26 cellular contexts compared by ENCODE assay signal in genomic region chr13:47457631-47458030, GRCh38.
DNase-seq lines count a peak whose midpoint lies in the region; ATAC-seq and TF ChIP-seq lines count a peak whose summit lies in the region.
"Had no signal": no experiment of that assay in that cellular context is flagged by ENCODE, and none has a peak within 500 bp of the region (broad histone marks: within the 10 kb centered on the region; RNA-seq: fewer than 3 reads in every experiment).

No MANE protein-coding gene starts in this region.

- H3K79me2 ChIP-seq in mammary epithelial cell (ENCODE audit: insufficient read depth, low read length) (no peaks in the 10 kb centered on the region), PC-9 (ENCODE audit: low read depth) (no peaks in the 10 kb centered on the region)

- H2AFZ ChIP-seq in mammary epithelial cell (ENCODE audit: low read depth, low read length) (no peak overlapping the region), PC-9 (no peak overlapping the region)

- DNase-seq in MCF 10A (ENCODE audit: unreplicated experiment) (peak; percentile 73), breast epithelium (ENCODE audit: low spot score in 2 of 2) (no peak), mammary epithelial cell (peak; percentile 43), fibroblast of the aortic adventitia (ENCODE audit: low read depth) (peak; percentile 85), cortex of kidney (lab: John Stamatoyannopoulos, UW) (no peak), PC-9 (no peak)
- DNase-seq: 8988T; activated CD8-positive, alpha-beta T cell treated with anti-CD3 and anti-CD28 coated beads, Interleukin-2, amount 10 ng/mL, durations not matched to agents 7 days and 5 days; activated effector memory CD4-positive, alpha-beta T cell treated with Interleukin-2 at 50 U/mL for 16 hours; activated T-cell treated with anti-CD3 and anti-CD28 coated beads for 4 hours; brain microvascular endothelial cell; DMS79 treated with DMSO at 0.1 percent for 48 hours; heart right ventricle; left cardiac atrium; naive B cell; NCI-H146; NCI-H510A treated with DMSO at 0.1 percent for 48 hours; SJCRH30; stimulated activated CD4-positive, alpha-beta T cell treated with anti-CD3 and anti-CD28 coated beads, Interleukin-2, amount 100 ng/mL, for 48 hours had no signal

- H3K9me3 ChIP-seq in breast epithelium (no peaks in the 10 kb centered on the region), mammary epithelial cell (replicated peaks; ENCODE audit: insufficient read depth, low read length) (no peaks in the 10 kb centered on the region), subcutaneous abdominal adipose tissue (ENCODE audit: control insufficient read depth in 5 of 5, low read length in 5 of 5) (no peaks in the 10 kb centered on the region), PC-9 (ENCODE audit: insufficient read depth, low read depth) (no peaks in the 10 kb centered on the region)
- H3K9me3 ChIP-seq: heart right ventricle, SJCRH30 had no signal

- H3K36me3 ChIP-seq in breast epithelium (no peaks in the 10 kb centered on the region), mammary epithelial cell (ENCODE audit: insufficient read depth, low read length) (no peaks in the 10 kb centered on the region), subcutaneous abdominal adipose tissue (ENCODE audit: control insufficient read depth in 5 of 5, insufficient read depth in 5 of 5, low read length in 5 of 5) (no peaks in the 10 kb centered on the region), PC-9 (ENCODE audit: low read depth) (no peaks in the 10 kb centered on the region)
- H3K36me3 ChIP-seq: brain microvascular endothelial cell, heart right ventricle, SJCRH30 had no signal

- POLR2A ChIA-PET in MCF 10A (lab: Yijun Ruan, JAX) (interaction anchor here (0.6 kb wide), 1 partner anchor 239 kb away, joined by 3 read pairs; no protein-coding TSS in a partner anchor), PC-9 (lab: Charles Lee; ENCODE audit: unreplicated experiment) (no interaction called here)

- H3K9ac ChIP-seq in mammary epithelial cell (ENCODE audit: insufficient read depth, low read length) (no peak overlapping the region), subcutaneous abdominal adipose tissue (ENCODE audit: low read length in 5 of 5) (peak overlapping the region in 1 of 5 donors; percentile 21)

- H3K4me1 Mint-ChIP-seq in MCF 10A (ENCODE audit: insufficient read depth, unreplicated experiment), result peaks cover 23% of the 10 kb centered on the region
- H3K4me1 Mint-ChIP-seq: memory B cell; naive B cell; stimulated activated effector memory CD8-positive, alpha-beta T cell treated with anti-CD3 and anti-CD28 coated beads, Interleukin-12 subunit alpha, Interleukin-12 subunit beta, amount 100 ng/mL, for 72 hours had no signal

- no peak overlapping the region for H3K4me3 Mint-ChIP-seq in MCF 10A (ENCODE audit: unreplicated experiment)
- H3K4me3 Mint-ChIP-seq: activated CD8-positive, alpha-beta T cell treated with anti-CD3 and anti-CD28 coated beads, Interleukin-2, amount 10 ng/mL, durations not matched to agents 7 days and 5 days; dendritic cell treated with granulocyte-macrophage colony-stimulating factor and Interleukin-4, amounts not matched to agents 40 ng/mL and 50 ng/mL, for 4 days; memory B cell; naive B cell; stimulated activated effector memory CD8-positive, alpha-beta T cell treated with anti-CD3 and anti-CD28 coated beads, Interleukin-12 subunit alpha, Interleukin-12 subunit beta, amount 100 ng/mL, for 72 hours had no signal

- TF ChIP-seq CTCF in MCF 10A (IDR thresholded peaks at IDR 0.05; ENCODE audit: unreplicated experiment) (no peak), breast epithelium (IDR thresholded peaks at IDR 0.05) (no peak), mammary epithelial cell (conservative IDR thresholded peaks at IDR 0.05 in 1 of 2, IDR thresholded peaks at IDR 0.05 in 1 of 2; ENCODE audit: extremely low read depth in 1 of 2, insufficient read depth in 1 of 2, low read depth in 1 of 2, low read length in 2 of 2) (no peak), fibroblast of the aortic adventitia (IDR thresholded peaks at IDR 0.05; ENCODE audit: insufficient read depth, low read length) (no peak), PC-9 (conservative IDR thresholded peaks at IDR 0.05) (no peak)

- no peaks in the 10 kb centered on the region for H3F3A ChIP-seq in PC-9 (ENCODE audit: insufficient read depth, low read depth)

- ATAC-seq in HG02763 (IDR thresholded peaks at IDR 0.05; ENCODE audit: unreplicated experiment), result no peak
- ATAC-seq: activated CD4-positive, CD25-positive, alpha-beta regulatory T cell treated with anti-CD3 and anti-CD28 coated beads, Interleukin-2, amount 50 U/mL, for 24 hours; activated CD8-positive, alpha-beta T cell treated with anti-CD3 and anti-CD28 coated beads, Interleukin-2, amount 10 ng/mL, durations not matched to agents 7 days and 5 days; heart right ventricle; K562; left cardiac atrium; stimulated activated effector memory CD8-positive, alpha-beta T cell treated with anti-CD3 and anti-CD28 coated beads, Interleukin-12 subunit alpha, Interleukin-12 subunit beta, amount 100 ng/mL, for 72 hours had no signal

- no peaks in the 10 kb centered on the region for H3K27me3 Mint-ChIP-seq in MCF 10A (ENCODE audit: insufficient read depth, unreplicated experiment)
- H3K27me3 Mint-ChIP-seq: dendritic cell treated with granulocyte-macrophage colony-stimulating factor and Interleukin-4, amounts not matched to agents 40 ng/mL and 50 ng/mL, for 4 days; memory B cell; naive B cell had no signal

- dilution Hi-C loops in mammary epithelial cell (cut with HindIII; ENCODE audit: low sequenced_read_pairs), result no loop called here

- H3K36me3 Mint-ChIP-seq in MCF 10A (ENCODE audit: insufficient read depth, unreplicated experiment), result no peaks in the 10 kb centered on the region
- H3K36me3 Mint-ChIP-seq: memory B cell; naive B cell; stimulated activated effector memory CD8-positive, alpha-beta T cell treated with anti-CD3 and anti-CD28 coated beads, Interleukin-12 subunit alpha, Interleukin-12 subunit beta, amount 100 ng/mL, for 72 hours had no signal

- TF ChIP-seq POLR2A in breast epithelium (IDR thresholded peaks at IDR 0.05), result no peak

- H3K4me2 ChIP-seq in mammary epithelial cell (ENCODE audit: insufficient read depth, low read depth, low read length) (no peak overlapping the region), PC-9 (no peak overlapping the region)

- no peak overlapping the region for H3K4me3 ChIP-seq in breast epithelium
- no peak overlapping the region for H3K4me3 ChIP-seq in mammary epithelial cell (replicated peaks in 1 of 3; ENCODE audit: insufficient read depth in 1 of 3, low read depth in 2 of 3, low read length in 3 of 3)
- no peak overlapping the region for H3K4me3 ChIP-seq in fibroblast of the aortic adventitia (ENCODE audit: low read depth, low read length)
- no peak overlapping the region for H3K4me3 ChIP-seq in subcutaneous abdominal adipose tissue (ENCODE audit: low read depth in 1 of 5, low read length in 5 of 5)
- H3K4me3 ChIP-seq in PC-9, result no peak overlapping the region
- H3K4me3 ChIP-seq: heart right ventricle, K562, SJCRH30 had no signal

- no peaks in the 10 kb centered on the region for H3K9me3 Mint-ChIP-seq in MCF 10A (ENCODE audit: unreplicated experiment)
- H3K9me3 Mint-ChIP-seq: dendritic cell treated with granulocyte-macrophage colony-stimulating factor and Interleukin-4, amounts not matched to agents 40 ng/mL and 50 ng/mL, for 4 days; memory B cell; stimulated activated effector memory CD8-positive, alpha-beta T cell treated with anti-CD3 and anti-CD28 coated beads, Interleukin-12 subunit alpha, Interleukin-12 subunit beta, amount 100 ng/mL, for 72 hours had no signal

- H3K9me2 ChIP-seq in PC-9 (ENCODE audit: insufficient read depth), result no peaks in the 10 kb centered on the region

- no TSS peak for BruUV-seq in MCF 10A (replicated peaks; lab: Mats Ljungman, UMichigan)
- BruUV-seq in mammary epithelial cell (replicated peaks; lab: Mats Ljungman, UMichigan), result no TSS peak
- BruUV-seq in PC-9 (replicated peaks; lab: Mats Ljungman, UMichigan), result no TSS peak

- H3K27ac Mint-ChIP-seq in MCF 10A (ENCODE audit: low read depth, unreplicated experiment), result peak overlapping the region; percentile 83
- H3K27ac Mint-ChIP-seq: activated CD8-positive, alpha-beta T cell treated with anti-CD3 and anti-CD28 coated beads, Interleukin-2, amount 10 ng/mL, durations not matched to agents 7 days and 5 days; dendritic cell treated with granulocyte-macrophage colony-stimulating factor and Interleukin-4, amounts not matched to agents 40 ng/mL and 50 ng/mL, for 4 days; memory B cell; stimulated activated effector memory CD8-positive, alpha-beta T cell treated with anti-CD3 and anti-CD28 coated beads, Interleukin-12 subunit alpha, Interleukin-12 subunit beta, amount 100 ng/mL, for 72 hours had no signal

- CTCF ChIA-PET in MCF 10A (lab: Yijun Ruan, JAX) (no interaction called here), mammary epithelial cell (lab: Charles Lee; ENCODE audit: low non-redundant PET) (no interaction called here), PC-9 (lab: Charles Lee) (no interaction called here)

- H3K27ac ChIP-seq in breast epithelium (no peak overlapping the region), mammary epithelial cell (ENCODE audit: insufficient read depth, low read depth, low read length) (no peak overlapping the region), subcutaneous abdominal adipose tissue (ENCODE audit: low read depth, low read length) (peak overlapping the region; percentile 89), PC-9 (no peak overlapping the region)
- H3K27ac ChIP-seq: brain microvascular endothelial cell, heart right ventricle, SJCRH30 had no signal

- in situ Hi-C loops in mammary epithelial cell (cut with MboI; ENCODE audit: low sequenced_read_pairs in 2 of 2), result no loop called here

- H3K4me1 ChIP-seq in breast epithelium (no peaks in the 10 kb centered on the region), mammary epithelial cell (ENCODE audit: insufficient read depth, low read length) (no peaks in the 10 kb centered on the region), subcutaneous abdominal adipose tissue (ENCODE audit: control insufficient read depth in 5 of 5, insufficient read depth in 5 of 5, low read length in 5 of 5) (peaks cover 0 to 18% (median 11%) of the 10 kb centered on the region in 5 donors), PC-9 (replicated peaks; ENCODE audit: insufficient read depth) (no peaks in the 10 kb centered on the region)
- H3K4me1 ChIP-seq: heart right ventricle, SJCRH30 had no signal

- no peaks in the 10 kb centered on the region for H3K27me3 ChIP-seq in breast epithelium
- no peaks in the 10 kb centered on the region for H3K27me3 ChIP-seq in mammary epithelial cell (ENCODE audit: insufficient read depth, low read length)
- no peaks in the 10 kb centered on the region for H3K27me3 ChIP-seq in subcutaneous abdominal adipose tissue (ENCODE audit: control insufficient read depth in 5 of 5, insufficient read depth in 4 of 5, low read length in 5 of 5)
- H3K27me3 ChIP-seq in PC-9 (ENCODE audit: insufficient read depth, low read depth), result no peaks in the 10 kb centered on the region
- H3K27me3 ChIP-seq: brain microvascular endothelial cell, heart right ventricle, SJCRH30 had no signal

- intact Hi-C loops in MCF 10A (cut with micrococcal nuclease), result loop anchor here (5.0 kb wide), 1 partner anchor 130 kb away; no protein-coding TSS in a partner anchor
- intact Hi-C loops in breast epithelium (cut with DNase I; ENCODE audit: low total_unique reads), result no loop called here
- intact Hi-C loops in mammary epithelial cell (cut with micrococcal nuclease), result loop anchor here (2.0 kb wide), 1 partner anchor 483 kb away; no protein-coding TSS in a partner anchor
- intact Hi-C loops in PC-9 (cut with micrococcal nuclease; ENCODE audit: unreplicated experiment), result no loop called here

- no peaks in the 10 kb centered on the region for H4K20me1 ChIP-seq in mammary epithelial cell (ENCODE audit: insufficient read depth, low read length)
- no peaks in the 10 kb centered on the region for H4K20me1 ChIP-seq in PC-9 (ENCODE audit: insufficient read depth)

Comparison
In these comparisons a context has a peak if more than half of its experiments do, and no peak if none do; other contexts are left out.
1. DNase-seq: peak in MCF 10A (single experiment), mammary epithelial cell (single experiment) and fibroblast of the aortic adventitia (single experiment); none in breast epithelium (0 of 2), cortex of kidney (single experiment) and PC-9 (0 of 2).
2. intact Hi-C loops: an anchor here in MCF 10A (5.0 kb wide) and mammary epithelial cell (2.0 kb wide); none called in breast epithelium and PC-9.